ENCODE assay signal across 8 cellular contexts in genomic region chr17:79010304-79010646, GRCh38. TPM values are rescaled to one million over a fixed set of nuclear protein-coding genes. Genes with fewer than 3 reads are reported as not detected.
DNase-seq lines count a peak whose midpoint lies in the region; ATAC-seq and TF ChIP-seq lines count a peak whose summit lies in the region.

No MANE protein-coding gene starts in this region.

- CTCF ChIA-PET in CD8-positive, alpha-beta T cell (lab: Charles Lee): interaction anchor here (1.2 kb wide), 1 partner anchor 78 kb away, joined by 3 read pairs; no protein-coding TSS in a partner anchor

- no peak for DNase-seq in CD8-positive, alpha-beta T cell
- DNase-seq in RWPE2 (ENCODE audit: low spot score) (no peak), esophagus squamous epithelium (lab: John Stamatoyannopoulos, UW) (no peak), ovary (no peak), dedifferentiated amniotic fluid mesenchymal stem cell (ENCODE audit: extremely low spot score) (no peak), cortex of kidney (lab: John Stamatoyannopoulos, UW) (no peak)

- intact Hi-C loops in CD8-positive, alpha-beta T cell (cut with DNase I, micrococcal nuclease): no loop called here
- intact Hi-C loops in esophagus squamous epithelium (cut with DNase I) (no loop called here), ovary (cut with DNase I) (loop anchor here in 1 of 4 donors (10.0 kb wide), 1 partner anchor 385 kb away; no protein-coding TSS in a partner anchor)

- H3K9me3 ChIP-seq in CD8-positive, alpha-beta T cell (ENCODE audit: low read length): no peaks in the 10 kb centered on the region
- peaks cover 15% of the 10 kb centered on the region for H3K9me3 ChIP-seq in RWPE2 (ENCODE audit: severe bottlenecking)
- H3K9me3 ChIP-seq in esophagus squamous epithelium: no peaks in the 10 kb centered on the region
- no peaks in the 10 kb centered on the region for H3K9me3 ChIP-seq in ovary

- H3K27ac ChIP-seq in CD8-positive, alpha-beta T cell (ENCODE audit: low read depth, low read length): peak overlapping the region; percentile 75
- H3K27ac ChIP-seq in RWPE2 (ENCODE audit: poor library complexity, severe bottlenecking): peak overlapping the region; percentile 56
- peak overlapping the region; percentile 90 to 97 (median 94) for H3K27ac ChIP-seq in esophagus squamous epithelium
- H3K27ac ChIP-seq in ovary: peak overlapping the region in 1 of 2 donors; percentile 62

- peak overlapping the region; percentile 93 for H3K27ac Mint-ChIP-seq in CD8-positive, alpha-beta T cell

- TF ChIP-seq CTCF in CD8-positive, alpha-beta T cell (IDR thresholded peaks at IDR 0.05): no peak
- TF ChIP-seq CTCF in RWPE2 (IDR thresholded peaks at IDR 0.05; ENCODE audit: poor library complexity, severe bottlenecking) (no peak), esophagus squamous epithelium (IDR thresholded peaks at IDR 0.05) (no peak), ovary (IDR thresholded peaks at IDR 0.05) (no peak)

- H3K4me1 ChIP-seq in CD8-positive, alpha-beta T cell (ENCODE audit: insufficient read depth, low read length): peaks cover 45% of the 10 kb centered on the region
- H3K4me1 ChIP-seq in RWPE2 (ENCODE audit: insufficient read depth, poor library complexity, severe bottlenecking) (peaks cover 43% of the 10 kb centered on the region), esophagus squamous epithelium (peaks cover 33 to 55% (median 39%) of the 10 kb centered on the region in 3 donors), ovary (ENCODE audit: insufficient read depth) (peaks cover 14% of the 10 kb centered on the region)

- H3K27me3 Mint-ChIP-seq in CD8-positive, alpha-beta T cell (ENCODE audit: low read depth): no peaks in the 10 kb centered on the region

- H3K36me3 ChIP-seq in CD8-positive, alpha-beta T cell (ENCODE audit: insufficient read depth, low read length): no peaks in the 10 kb centered on the region
- H3K36me3 ChIP-seq in RWPE2 (ENCODE audit: low read depth): peaks cover 24% of the 10 kb centered on the region
- H3K36me3 ChIP-seq in esophagus squamous epithelium: peaks cover 0 to 5% (median 0%) of the 10 kb centered on the region in 3 donors
- H3K36me3 ChIP-seq in ovary: no peaks in the 10 kb centered on the region

- no peaks in the 10 kb centered on the region for H3K27me3 ChIP-seq in CD8-positive, alpha-beta T cell (ENCODE audit: insufficient read depth, low read length)
- H3K27me3 ChIP-seq in RWPE2 (ENCODE audit: insufficient read depth, poor library complexity, severe bottlenecking) (no peaks in the 10 kb centered on the region), esophagus squamous epithelium (no peaks in the 10 kb centered on the region), ovary (no peaks in the 10 kb centered on the region)

- H3K36me3 Mint-ChIP-seq in CD8-positive, alpha-beta T cell: peaks cover 16% of the 10 kb centered on the region

- peaks cover 44% of the 10 kb centered on the region for H3K4me1 Mint-ChIP-seq in CD8-positive, alpha-beta T cell (ENCODE audit: low read depth)

- peak overlapping the region; percentile 91 for H3K4me3 ChIP-seq in CD8-positive, alpha-beta T cell (ENCODE audit: low read depth, low read length)
- H3K4me3 ChIP-seq in RWPE2 (ENCODE audit: severe bottlenecking) (no peak overlapping the region), esophagus squamous epithelium (peak overlapping the region in 3 of 4 donors; percentile 80 to 100 (median 86)), ovary (peak overlapping the region; percentile 76)

- peak overlapping the region; percentile 91 for H3K4me3 Mint-ChIP-seq in CD8-positive, alpha-beta T cell

- TF ChIP-seq POLR2A in esophagus squamous epithelium (IDR thresholded peaks at IDR 0.05): no peak
- no peak for TF ChIP-seq POLR2A in ovary (IDR thresholded peaks at IDR 0.05)

- no peak for TF ChIP-seq EP300 in ovary (IDR thresholded peaks at IDR 0.05)

- WGBS in esophagus squamous epithelium, 2 donors: 50 to 55% methylated on average over 7 of the region's 7 CpGs
- WGBS in ovary, 3 donors: 66 to 68% (median 67%) methylated on average over 7 of the region's 7 CpGs

- ATAC-seq in CD8-positive, alpha-beta T cell: no peak
- ATAC-seq in RWPE2 (ENCODE audit: low read depth) (no peak), GM18858 (IDR thresholded peaks at IDR 0.05; ENCODE audit: unreplicated experiment) (no peak), HG02938 (IDR thresholded peaks at IDR 0.05; ENCODE audit: unreplicated experiment) (no peak)

- no peaks in the 10 kb centered on the region for H3K9me3 Mint-ChIP-seq in CD8-positive, alpha-beta T cell

- POLR2A ChIA-PET in CD8-positive, alpha-beta T cell (lab: Charles Lee): interaction anchor here (1.3 kb wide), 1 partner anchor 57 kb away, joined by 3 read pairs; no protein-coding TSS in a partner anchor

RNA-seq across cellular contexts. Expression of gene CANT1, which starts 0.7 kb away (rescaled TPM):
- 10 to 100 TPM; 41.6 to 48.9 TPM for total RNA-seq in CD8-positive, alpha-beta T cell
- total RNA-seq in esophagus squamous epithelium (10 to 100 TPM; 36.2 to 58.8 (median 38.3) TPM), ovary (10 to 100 TPM; 20.4 to 48.8 (median 34.3) TPM)
- polyA plus RNA-seq in ovary: 10 to 100 TPM; 18.6 to 33.8 TPM

RNA-seq across cellular contexts. Expression of gene C1QTNF1, which starts 13.7 kb away (rescaled TPM):
- under 1 TPM in 1 of 2 experiments, not detected in 1; 0.78 TPM for total RNA-seq in CD8-positive, alpha-beta T cell
- total RNA-seq in esophagus squamous epithelium (10 to 100 TPM in 2 of 4 donors, 1 to 10 TPM in 2; 2.7 to 20.4 (median 6.8) TPM), ovary (10 to 100 TPM; 41.1 to 85.9 (median 53.5) TPM)
- polyA plus RNA-seq in ovary: 10 to 100 TPM; 17.9 to 69.4 TPM

RNA-seq across cellular contexts. Expression of gene LGALS3BP, which starts 30.6 kb away (rescaled TPM):
- total RNA-seq in CD8-positive, alpha-beta T cell: 10 to 100 TPM; 30.9 to 32.0 TPM
- total RNA-seq in esophagus squamous epithelium (100 to 1,000 TPM; 172 to 414 (median 262) TPM), ovary (100 to 1,000 TPM; 191 to 584 (median 250) TPM)
- 100 to 1,000 TPM; 214 to 251 TPM for polyA plus RNA-seq in ovary

Comparison
In these comparisons a context has a peak if more than half of its experiments do, and no peak if none do; other contexts are left out.
1. RNA of gene LGALS3BP, which starts 30.6 kb away (total RNA-seq): 172 to 414 TPM in esophagus squamous epithelium and 191 to 584 TPM in ovary; 30.9 to 32.0 TPM in CD8-positive, alpha-beta T cell; every median in the first group is over 4 times any median in the second.